Comparison of ENCODE assay signal across 1 cellular context in the genomic region with DNA sequence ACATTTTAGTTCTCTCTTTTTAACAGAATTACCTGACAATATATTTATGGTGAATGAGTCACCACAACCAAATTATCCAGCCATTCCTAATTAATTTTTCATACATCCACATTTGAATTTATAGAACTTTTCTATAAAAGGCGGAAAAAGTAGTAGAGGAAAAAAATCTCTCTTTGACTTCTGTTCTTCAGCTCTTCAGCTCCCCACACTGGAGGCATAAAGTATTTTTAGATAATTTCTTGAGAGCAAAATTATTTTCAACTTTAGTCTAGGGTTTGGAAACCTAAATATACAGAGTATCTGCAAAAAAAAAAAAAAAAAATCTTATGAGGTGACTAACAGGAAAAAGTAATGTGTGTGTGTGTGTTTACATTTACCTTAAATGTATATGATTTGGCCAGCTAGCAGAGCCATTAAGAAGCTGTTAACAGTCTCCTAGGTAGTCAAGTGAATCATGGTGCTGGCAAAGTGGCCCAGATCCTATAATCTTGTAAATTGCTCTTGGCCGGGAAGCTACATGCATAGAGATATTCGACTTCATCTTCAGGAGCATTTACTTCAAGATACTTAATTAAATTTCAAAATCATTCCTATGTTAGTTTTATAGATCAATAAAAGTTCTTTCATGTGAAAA.
A peak's percentile ranks its signal among the peaks of the same experiment; 100 is the strongest.
TF ChIP-seq lines count a peak whose summit lies in the region.

No MANE protein-coding gene starts in this region.

TF ChIP-seq in neural cell, 6 proteins besides CTCF, POLR2A, EP300 and RAD21 (continued from another document):
- TF ChIP-seq POLR2AphosphoS5 (IDR thresholded peaks at IDR 0.05): peak; percentile 60
- TF ChIP-seq SMC3 (conservative IDR thresholded peaks at IDR 0.05; ENCODE audit: poor library complexity): peak; percentile 43
